Comparison of ENCODE assay signal across 16 cellular contexts in genomic region chr15:50652671-50653070, GRCh38. TPM values are rescaled to one million over a fixed set of nuclear protein-coding genes. Genes with fewer than 3 reads are reported as not detected.
DNase-seq lines count a peak whose midpoint lies in the region; ATAC-seq and TF ChIP-seq lines count a peak whose summit lies in the region.
"Had no signal": no experiment of that assay in that cellular context is flagged by ENCODE, and none has a peak within 500 bp of the region (broad histone marks: within the 10 kb centered on the region; RNA-seq: fewer than 3 reads in every experiment).

No MANE protein-coding gene starts in this region.

- H3K4me3 Mint-ChIP-seq in Caco-2 (ENCODE audit: unreplicated experiment), result no peak overlapping the region
- H3K4me3 Mint-ChIP-seq: CD4-positive, alpha-beta memory T cell had no signal

- H3K27ac Mint-ChIP-seq in Caco-2 (ENCODE audit: unreplicated experiment), result peak overlapping the region; percentile 77

- peak overlapping the region; percentile 60 for H3K27ac ChIP-seq in epithelial cell of prostate
- H3K27ac ChIP-seq: PC-9 had no signal

- CTCF ChIA-PET in Caco-2 (lab: Charles Lee), result no interaction called here

- H3K4me1 ChIP-seq in Caco-2 (0 out of 2 replicates have a peak, but pooled peaks cover 10% of the 10 kb centered on the region), HAP-1 (peaks cover 9% of the 10 kb centered on the region)

- peaks cover 1% of the 10 kb centered on the region; the same call in 1 of the 2 replicates for H3K36me3 ChIP-seq in Caco-2 (ENCODE audit: control insufficient read depth, insufficient read depth, low read length)
- H3K36me3 ChIP-seq in HAP-1 (replicated peaks), result peaks cover 39% of the 10 kb centered on the region

- no peaks in the 10 kb centered on the region for H3K27me3 ChIP-seq in Caco-2 (replicated peaks; ENCODE audit: control insufficient read depth, insufficient read depth, low read length)
- H3K27me3 ChIP-seq in HAP-1 (ENCODE audit: low read depth), result no peaks in the 10 kb centered on the region
- H3K27me3 ChIP-seq: MG63 had no signal

- H3K9me3 Mint-ChIP-seq in Caco-2 (ENCODE audit: unreplicated experiment), result no peaks in the 10 kb centered on the region
- H3K9me3 Mint-ChIP-seq: CD4-positive, alpha-beta memory T cell had no signal

- peaks cover 91% of the 10 kb centered on the region for H3K36me3 Mint-ChIP-seq in Caco-2 (ENCODE audit: insufficient read depth, unreplicated experiment)

- TF ChIP-seq CTCF in Caco-2 (IDR thresholded peaks at IDR 0.05; ENCODE audit: insufficient read depth in 1 of 2, low read depth in 1 of 2, low read length in 1 of 2, severe bottlenecking in 1 of 2, unreplicated experiment in 1 of 2), result no peak
- TF ChIP-seq CTCF in omental fat pad (IDR thresholded peaks at IDR 0.05), result no peak

- BruUV-seq in Caco-2 (replicated peaks; lab: Mats Ljungman, UMichigan), result no TSS peak

- intact Hi-C loops in Caco-2 (cut with micrococcal nuclease; ENCODE audit: unreplicated experiment), result no loop called here

- POLR2A ChIA-PET in Caco-2 (lab: Charles Lee), result no interaction called here

- ATAC-seq in omental fat pad (ENCODE audit: low FRiP score), result peak; percentile 10
- ATAC-seq in GM18870 (IDR thresholded peaks at IDR 0.05; ENCODE audit: unreplicated experiment), result no peak
- ATAC-seq in HG02798 (IDR thresholded peaks at IDR 0.05; ENCODE audit: poor library complexity, unreplicated experiment), result no peak
- ATAC-seq: HepG2, Right ventricle myocardium inferior had no signal

- no peaks in the 10 kb centered on the region for H3K27me3 Mint-ChIP-seq in Caco-2 (ENCODE audit: insufficient read depth, unreplicated experiment)
- H3K27me3 Mint-ChIP-seq: CD4-positive, alpha-beta memory T cell had no signal

- H3K9me3 ChIP-seq in Caco-2, result no peaks in the 10 kb centered on the region
- no peaks in the 10 kb centered on the region for H3K9me3 ChIP-seq in HAP-1
- H3K9me3 ChIP-seq: MG63 had no signal

- H3K4me3 ChIP-seq in Caco-2 (ENCODE audit: low read depth, low read length) (no peak overlapping the region), HAP-1 (no peak overlapping the region)
- H3K4me3 ChIP-seq: MG63, PC-9 had no signal

- DNase-seq in Caco-2 (no peak), HAP-1 (ENCODE audit: low spot score in 2 of 2) (peak; percentile 61 to 78), epithelial cell of prostate (ENCODE audit: low read depth, low spot score) (no peak), omental fat pad (ENCODE audit: low spot score) (no peak), NCI-H2171 treated with DMSO at 0.1 percent for 48 hours (lab: John Stamatoyannopoulos, UW) (no peak)
- DNase-seq: ACHN; CD4-positive, alpha-beta memory T cell; MG63; NCI-H1092 treated with DMSO at 0.1 percent for 48 hours; NCI-H1694; NCI-H446; PC-9 had no signal

- in situ Hi-C loops in HAP-1 (cut with MboI; ENCODE audit: low sequenced_read_pairs), result no loop called here

- peaks cover 20% of the 10 kb centered on the region for H3K4me1 Mint-ChIP-seq in Caco-2 (ENCODE audit: low read depth, unreplicated experiment)

RNA-seq across cellular contexts. Expression of gene TRPM7, which starts 33.9 kb away (rescaled TPM):
- total RNA-seq in Caco-2 (2022), result 70.9 and 73.4 TPM in 2 replicates
- total RNA-seq in omental fat pad, result 10 to 100 TPM; 55.5 to 63.6 (median 60.5) TPM

Comparison
In these comparisons a context has a peak if more than half of its experiments do, and no peak if none do; other contexts are left out.
1. DNase-seq: peak in HAP-1 (2 of 2); none in Caco-2 (0 of 2), epithelial cell of prostate (single experiment), omental fat pad (single experiment) and NCI-H2171 treated with DMSO at 0.1 percent for 48 hours (single experiment).